20 cellular contexts compared by ENCODE assay signal in the genomic region with DNA sequence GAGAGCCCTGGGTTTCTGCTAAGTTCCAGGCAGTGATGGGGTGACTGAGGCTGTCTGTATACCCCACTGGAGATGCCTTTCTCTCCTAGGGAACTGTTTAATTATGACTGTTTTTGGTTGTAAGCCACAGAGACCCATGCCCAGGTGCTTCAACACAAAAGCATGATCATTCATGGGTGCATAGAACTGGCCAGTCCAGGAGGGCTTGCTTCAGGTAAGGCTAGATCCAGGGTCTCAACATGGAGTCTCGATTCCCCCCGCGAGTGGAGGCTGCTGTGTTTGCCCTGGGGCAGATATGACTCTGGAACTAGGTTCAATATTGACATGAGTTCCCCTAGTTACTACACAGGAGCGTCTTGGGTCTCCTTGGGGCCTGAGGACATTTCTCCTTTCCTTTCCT. TPM values are rescaled to one million over a fixed set of nuclear protein-coding genes. Genes with fewer than 3 reads are reported as not detected.
A peak's percentile ranks its signal among the peaks of the same experiment; 100 is the strongest.
DNase-seq lines count a peak whose midpoint lies in the region; ATAC-seq and TF ChIP-seq lines count a peak whose summit lies in the region.
"Had no signal": no experiment of that assay in that cellular context is flagged by ENCODE, and none has a peak within 500 bp of the region (broad histone marks: within the 10 kb centered on the region; RNA-seq: fewer than 3 reads in every experiment).

No MANE protein-coding gene starts in this region.

- H3K36me3 ChIP-seq in SU-DHL-6 (ENCODE audit: low read length) (no peaks in the 10 kb centered on the region), neuronal stem cell (replicated peaks in 1 of 2; ENCODE audit: control insufficient read depth in 2 of 2, insufficient read depth in 2 of 2, low read length in 2 of 2) (no peaks in the 10 kb centered on the region), tibial nerve (no peaks in the 10 kb centered on the region), body of pancreas (replicated peaks in 1 of 2; ENCODE audit: insufficient read depth in 1 of 2, low read depth in 2 of 2) (no peaks in the 10 kb centered on the region)
- H3K36me3 ChIP-seq: BLaER1, HAP-1 had no signal

- no peaks in the 10 kb centered on the region for H3K4me1 ChIP-seq in neuronal stem cell (ENCODE audit: control insufficient read depth in 2 of 2, insufficient read depth in 1 of 2, low read depth in 1 of 2, low read length in 2 of 2)
- H3K4me1 ChIP-seq in tibial nerve = peaks cover 0 to 33% (median 5%) of the 10 kb centered on the region in 4 donors
- H3K4me1 ChIP-seq in body of pancreas = no peaks in the 10 kb centered on the region
- H3K4me1 ChIP-seq: HAP-1 had no signal

- no peaks in the 10 kb centered on the region for H3F3A ChIP-seq in SU-DHL-6 (ENCODE audit: insufficient read depth)

- H2AK5ac ChIP-seq in neuronal stem cell (ENCODE audit: low read depth, low read length) = peak overlapping the region; percentile 82

- no peaks in the 10 kb centered on the region for H3K9me3 ChIP-seq in SU-DHL-6 (ENCODE audit: insufficient read depth, low read length)
- H3K9me3 ChIP-seq in neuronal stem cell (replicated peaks in 1 of 2; ENCODE audit: control insufficient read depth in 2 of 2, insufficient read depth in 1 of 2, low read depth in 1 of 2, low read length in 2 of 2) = peaks cover 0 to 1% of the 10 kb centered on the region in 2 donors
- H3K9me3 ChIP-seq in tibial nerve = no peaks in the 10 kb centered on the region
- no peaks in the 10 kb centered on the region for H3K9me3 ChIP-seq in body of pancreas
- H3K9me3 ChIP-seq: BLaER1, HAP-1 had no signal

- no peaks in the 10 kb centered on the region for H3K9me2 ChIP-seq in SU-DHL-6 (replicated peaks; ENCODE audit: insufficient read depth, low read length)

- H2BK5ac ChIP-seq in neuronal stem cell (ENCODE audit: low read length) = no peak overlapping the region

- no peak overlapping the region for H3K18ac ChIP-seq in neuronal stem cell (ENCODE audit: low read length)

- H3K27ac ChIP-seq in SU-DHL-6 (ENCODE audit: low read depth, low read length) = no peak overlapping the region
- H3K27ac ChIP-seq in caudate nucleus (ENCODE audit: low read depth, low read length) = peak overlapping the region; percentile 93
- no peak overlapping the region for H3K27ac ChIP-seq in neuronal stem cell (replicated peaks; ENCODE audit: low read length)
- H3K27ac ChIP-seq in tibial nerve = peak overlapping the region in 3 of 4 donors; percentile 62 to 89 (median 80)
- H3K27ac ChIP-seq in body of pancreas = no peak overlapping the region
- H3K27ac ChIP-seq: BLaER1, GM23248 had no signal

- no peaks in the 10 kb centered on the region for H4K20me1 ChIP-seq in SU-DHL-6 (ENCODE audit: low read depth, low read length)
- H4K20me1 ChIP-seq: BLaER1 had no signal

- no peak overlapping the region for H2BK15ac ChIP-seq in neuronal stem cell (ENCODE audit: low read length)

- H3K4me2 ChIP-seq in SU-DHL-6 (ENCODE audit: low read depth, low read length, poor library complexity, severe bottlenecking) (no peak overlapping the region), neuronal stem cell (ENCODE audit: insufficient read depth, low read length, poor library complexity, severe bottlenecking) (no peak overlapping the region)
- H3K4me2 ChIP-seq: BLaER1 had no signal

- intact Hi-C loops in body of pancreas (cut with DNase I) = no loop called here

- no peak overlapping the region for H4K8ac ChIP-seq in neuronal stem cell (ENCODE audit: low read depth, low read length)

- no peak for DNase-seq in caudate nucleus (lab: John Stamatoyannopoulos, UW)
- no peak for DNase-seq in neuronal stem cell (ENCODE audit: low spot score)
- no peak for DNase-seq in tibial nerve (ENCODE audit: low spot score in 2 of 2)
- DNase-seq in body of pancreas = no peak
- no peak for DNase-seq in hepatic stellate cell (ENCODE audit: low spot score)
- DNase-seq: 8988T; CD4-positive, alpha-beta memory T cell; DMS153; DMS79 treated with DMSO at 0.1 percent for 48 hours; GF-D8; GM23248 had no signal

- no peak overlapping the region for H2BK120ac ChIP-seq in neuronal stem cell (ENCODE audit: low read depth, low read length)

- no peak for TF ChIP-seq POLR2A in tibial nerve (IDR thresholded peaks at IDR 0.05)
- TF ChIP-seq POLR2A in body of pancreas (IDR thresholded peaks at IDR 0.05) = no peak

- H3K9ac ChIP-seq in SU-DHL-6 (ENCODE audit: low read length) = no peak overlapping the region
- H3K9ac ChIP-seq in neuronal stem cell (ENCODE audit: low read depth, low read length, poor library complexity) = no peak overlapping the region
- H3K9ac ChIP-seq: BLaER1, GM23248 had no signal

- no peak for ATAC-seq in body of pancreas
- ATAC-seq in esophagus mucosa = no peak
- ATAC-seq: GM12878 had no signal

- H3K79me2 ChIP-seq in SU-DHL-6 (ENCODE audit: insufficient read depth, low read length) = no peaks in the 10 kb centered on the region

- TF ChIP-seq EP300 in tibial nerve (IDR thresholded peaks at IDR 0.05) = no peak

- no peaks in the 10 kb centered on the region for H3K79me1 ChIP-seq in neuronal stem cell (ENCODE audit: low read depth, low read length)

- TF ChIP-seq CTCF in SU-DHL-6 (IDR thresholded peaks at IDR 0.05; ENCODE audit: insufficient read depth, low read length, poor library complexity, severe bottlenecking) (no peak), tibial nerve (IDR thresholded peaks at IDR 0.05) (no peak), body of pancreas (IDR thresholded peaks at IDR 0.05) (no peak)

- H2BK12ac ChIP-seq in neuronal stem cell (ENCODE audit: low read length) = no peak overlapping the region

- no peaks in the 10 kb centered on the region for H3K27me3 ChIP-seq in SU-DHL-6 (ENCODE audit: low read length)
- peaks cover 0 to 19% (median 0%) of the 10 kb centered on the region in 3 experiments for H3K27me3 ChIP-seq in neuronal stem cell (ENCODE audit: control insufficient read depth in 3 of 3, insufficient read depth in 3 of 3, low read depth in 1 of 3, low read length in 3 of 3)
- no peaks in the 10 kb centered on the region for H3K27me3 ChIP-seq in tibial nerve
- no peaks in the 10 kb centered on the region for H3K27me3 ChIP-seq in body of pancreas
- H3K27me3 ChIP-seq: BLaER1 had no signal

- H4K91ac ChIP-seq in neuronal stem cell (ENCODE audit: low read depth, low read length, poor library complexity) = peak overlapping the region; percentile 53

- H3K4me3 ChIP-seq in SU-DHL-6 (ENCODE audit: insufficient read depth, low read length, poor library complexity, severe bottlenecking) (no peak overlapping the region), neuronal stem cell (ENCODE audit: low read length in 2 of 2) (no peak overlapping the region), tibial nerve (no peak overlapping the region), body of pancreas (no peak overlapping the region)
- H3K4me3 ChIP-seq: BLaER1, GM12878, GM23248, HAP-1 had no signal

- no peak overlapping the region for H3K14ac ChIP-seq in neuronal stem cell (ENCODE audit: low read length)

- no CpG with 5 or more reads among the region's 4 CpGs for WGBS in neuronal stem cell (ENCODE audit: extremely low coverage in 2 of 2, insufficient read length in 2 of 2, insufficient replicate concordance in 1 of 2), 2 donors
- WGBS in tibial nerve, 2 donors = 90% methylated on average over 4 of the region's 4 CpGs
- 85 to 88% methylated on average over 4 of the region's 4 CpGs for WGBS in body of pancreas, 2 donors

- no peak overlapping the region for H3K4ac ChIP-seq in neuronal stem cell (ENCODE audit: low read length)

- H2AFZ ChIP-seq in SU-DHL-6 (ENCODE audit: low read depth, low read length, severe bottlenecking) (peak overlapping the region; percentile 35), neuronal stem cell (ENCODE audit: low read length) (no peak overlapping the region)
- H2AFZ ChIP-seq: GM23248 had no signal

- no peak overlapping the region for H3K23ac ChIP-seq in neuronal stem cell (ENCODE audit: low read depth, low read length, poor library complexity)

RNA-seq across cellular contexts. Expression of gene NAGPA, which starts 17.8 kb away (rescaled TPM):
- polyA plus RNA-seq in neuronal stem cell (2013, experiment 1 of 2) = 3.1 TPM
- 2.7 TPM for polyA plus RNA-seq in neuronal stem cell (2013, experiment 2 of 2)
- total RNA-seq in tibial nerve (100 to 1,000 TPM in 1 of 4 donors, 10 to 100 TPM in 3; 37.5 to 104 (median 43.8) TPM), body of pancreas (10 to 100 TPM in 1 of 2 donors, 1 to 10 TPM in 1; 7.9 to 24.6 TPM), esophagus mucosa (6.0 TPM)

RNA-seq across cellular contexts. Expression of gene C16orf89, which starts 49.9 kb away (rescaled TPM):
- polyA plus RNA-seq in neuronal stem cell (2013, experiment 1 of 2) = 0.52 TPM
- 0.72 TPM for polyA plus RNA-seq in neuronal stem cell (2013, experiment 2 of 2)
- 10 to 100 TPM in 3 of 4 donors, 1 to 10 TPM in 1; 6.3 to 39.0 (median 17.8) TPM for total RNA-seq in tibial nerve
- 10 to 100 TPM in 1 of 2 donors, 1 to 10 TPM in 1; 2.6 to 17.1 TPM for total RNA-seq in body of pancreas
- 0.56 TPM for total RNA-seq in esophagus mucosa
- total RNA-seq: A673; CD4-positive, alpha-beta memory T cell; GM12878; GM23248; HT-29 had no signal
- polyA plus RNA-seq: CD14-positive monocyte; CD4-positive, alpha-beta memory T cell; GM12878; GM23248 had no signal

RNA-seq across cellular contexts. Expression of gene ALG1, which starts 55.8 kb away (rescaled TPM):
- 7.9 TPM for polyA plus RNA-seq in neuronal stem cell (2013, experiment 1 of 2)
- 8.4 TPM for polyA plus RNA-seq in neuronal stem cell (2013, experiment 2 of 2)
- total RNA-seq in tibial nerve (10 to 100 TPM; 15.9 to 25.5 (median 22.9) TPM), body of pancreas (10 to 100 TPM; 20.2 to 26.0 TPM), esophagus mucosa (14.7 TPM)

RNA-seq across cellular contexts. Expression of gene SEC14L5, which starts 57.8 kb away (rescaled TPM):
- 0.11 TPM for polyA plus RNA-seq in neuronal stem cell (2013, experiment 1 of 2)
- polyA plus RNA-seq in neuronal stem cell (2013, experiment 2 of 2) = 0.08 TPM
- total RNA-seq in tibial nerve = 10 to 100 TPM; 12.0 to 29.0 (median 13.6) TPM
- total RNA-seq in body of pancreas = under 1 TPM in 1 of 2 donors, not detected in 1; 0.26 TPM
- 1.2 TPM for total RNA-seq in esophagus mucosa
- total RNA-seq: CD4-positive, alpha-beta memory T cell; GM12878; GM23248; H4 had no signal
- polyA plus RNA-seq: CD4-positive, alpha-beta memory T cell; GM23248 had no signal

Comparison
In these comparisons a context has a peak if more than half of its experiments do, and no peak if none do; other contexts are left out.
1. H3K27ac ChIP-seq: peak in caudate nucleus (single experiment) and tibial nerve (3 of 4); none in SU-DHL-6 (single experiment), neuronal stem cell (single experiment) and body of pancreas (0 of 4).